ENCODE assay signal across 8 cellular contexts in genomic region chr1:96721053-96721381, GRCh38. TPM values are rescaled to one million over a fixed set of nuclear protein-coding genes. Genes with fewer than 3 reads are reported as not detected.
DNase-seq lines count a peak whose midpoint lies in the region; ATAC-seq, FAIRE-seq and TF ChIP-seq lines count a peak whose summit lies in the region.

No MANE protein-coding gene starts in this region.

- no peaks in the 10 kb centered on the region for H3K9me3 Mint-ChIP-seq in HFFc6

- H3K36me3 Mint-ChIP-seq in HFFc6 (ENCODE audit: low read depth) = peaks cover 15% of the 10 kb centered on the region

- H3K27ac ChIP-seq in gastrocnemius medialis = peak overlapping the region; percentile 96 to 98 (median 97)

- H3K4me1 Mint-ChIP-seq in HFFc6 (ENCODE audit: low read depth) = peaks cover 32% of the 10 kb centered on the region

- intact Hi-C loops in gastrocnemius medialis (cut with DNase I; ENCODE audit: low total_unique reads) = loop anchor here (5.0 kb wide), 1 partner anchor 124 kb away; no protein-coding TSS in a partner anchor

- no peak for FAIRE-seq in frontal cortex (lab: Jason Lieb, UNC)

- peaks cover 12 to 18% of the 10 kb centered on the region in 2 donors for H3K4me1 ChIP-seq in gastrocnemius medialis

- no peaks in the 10 kb centered on the region for H3K36me3 ChIP-seq in gastrocnemius medialis

- ATAC-seq in GM18505 (IDR thresholded peaks at IDR 0.05; ENCODE audit: unreplicated experiment) = peak; percentile 9
- ATAC-seq in gastrocnemius medialis = peak; percentile 2 to 3

- H3K4me3 ChIP-seq in fibroblast of mammary gland (ENCODE audit: control insufficient read depth, low read depth, low read length) (peak overlapping the region; percentile 91), gastrocnemius medialis (peak overlapping the region; percentile 91 to 99 (median 97))

- TF ChIP-seq POLR2A in GM18505 (IDR thresholded peaks at IDR 0.05; ENCODE audit: borderline replicate concordance, extremely low read depth, insufficient read depth, insufficient read length) = no peak
- TF ChIP-seq POLR2A in gastrocnemius medialis (IDR thresholded peaks at IDR 0.05) = no peak

- in situ Hi-C loops in gastrocnemius medialis (cut with MboI; ENCODE audit: low sequenced_read_pairs in 4 of 4) = no loop called here

- H3K27ac Mint-ChIP-seq in HFFc6 = peak overlapping the region; percentile 86

- H3K27me3 Mint-ChIP-seq in HFFc6 (ENCODE audit: insufficient read depth) = peaks cover 7% of the 10 kb centered on the region

- no peak for TF ChIP-seq CTCF in HFFc6 (IDR thresholded peaks at IDR 0.05)
- no peak for TF ChIP-seq CTCF in fibroblast of mammary gland (conservative IDR thresholded peaks at IDR 0.05; ENCODE audit: control insufficient read depth, insufficient read depth, low read depth, low read length)
- no peak for TF ChIP-seq CTCF in gastrocnemius medialis (IDR thresholded peaks at IDR 0.05 in 4 of 5, conservative IDR thresholded peaks at IDR 0.05 in 1 of 5)

- no peaks in the 10 kb centered on the region for H3K27me3 ChIP-seq in gastrocnemius medialis

- peak overlapping the region; percentile 94 for H3K4me3 Mint-ChIP-seq in HFFc6

- DNase-seq in HFFc6 = no peak
- peak; percentile 6 for DNase-seq in RKO (ENCODE audit: low spot score)
- no peak for DNase-seq in fibroblast of mammary gland (ENCODE audit: low read depth)
- no peak for DNase-seq in gastrocnemius medialis
- DNase-seq in NCI-H128 (lab: John Stamatoyannopoulos, UW; ENCODE audit: unreplicated experiment) = no peak
- DNase-seq in frontal cortex (ENCODE audit: low spot score in 2 of 2) = no peak
- DNase-seq in epidermal melanocyte (ENCODE audit: insufficient read length, low spot score) = no peak

- H3K9me3 ChIP-seq in gastrocnemius medialis = no peaks in the 10 kb centered on the region

RNA-seq across cellular contexts. Expression of gene PTBP2, which starts 0.6 kb away (rescaled TPM):
- 1 to 10 TPM; 6.5 to 9.6 (median 8.0) TPM for total RNA-seq in HFFc6 (2021; fragmentation: NEBNext Ultra II Directional; extraction: Animal tissue kit (Norgen Biotek cat#: 25700))
- 10 to 100 TPM; 21.4 to 33.0 (median 26.5) TPM for total RNA-seq in gastrocnemius medialis
- total RNA-seq in frontal cortex = 365 TPM

Comparison
In these comparisons a context has a peak if more than half of its experiments do, and no peak if none do; other contexts are left out.
1. RNA of gene PTBP2, which starts 0.6 kb away (total RNA-seq): 365 TPM in frontal cortex (single experiment); 21.4 to 33.0 TPM in gastrocnemius medialis and 6.5 to 9.6 TPM in HFFc6; every median in the first group is over 10 times any median in the second.